Comparison of ENCODE assay signal across 1 cellular context in genomic region chr11:61797263-61797944, GRCh38.
TF ChIP-seq lines count a peak whose summit lies in the region.

No MANE protein-coding gene starts in this region.

TF ChIP-seq in GM12878, 131 proteins besides CTCF, POLR2A, EP300 and RAD21:
- TF ChIP-seq KAT2A (conservative IDR thresholded peaks at IDR 0.05; ENCODE audit: control insufficient read depth, low read depth, low read length), result no peak
- peak; percentile 46 for TF ChIP-seq SKIL (IDR thresholded peaks at IDR 0.05; ENCODE audit: low read depth, poor library complexity, severe bottlenecking)
- no peak for TF ChIP-seq MEF2B (IDR thresholded peaks at IDR 0.05; ENCODE audit: partially characterized antibody, poor library complexity, severe bottlenecking)
- TF ChIP-seq SMC3 (IDR thresholded peaks at IDR 0.05; ENCODE audit: borderline replicate concordance, low read length), result peak; percentile 90
- TF ChIP-seq GATAD2B (conservative IDR thresholded peaks at IDR 0.05; ENCODE audit: low read depth), result no peak
- TF ChIP-seq, protein P1, sequence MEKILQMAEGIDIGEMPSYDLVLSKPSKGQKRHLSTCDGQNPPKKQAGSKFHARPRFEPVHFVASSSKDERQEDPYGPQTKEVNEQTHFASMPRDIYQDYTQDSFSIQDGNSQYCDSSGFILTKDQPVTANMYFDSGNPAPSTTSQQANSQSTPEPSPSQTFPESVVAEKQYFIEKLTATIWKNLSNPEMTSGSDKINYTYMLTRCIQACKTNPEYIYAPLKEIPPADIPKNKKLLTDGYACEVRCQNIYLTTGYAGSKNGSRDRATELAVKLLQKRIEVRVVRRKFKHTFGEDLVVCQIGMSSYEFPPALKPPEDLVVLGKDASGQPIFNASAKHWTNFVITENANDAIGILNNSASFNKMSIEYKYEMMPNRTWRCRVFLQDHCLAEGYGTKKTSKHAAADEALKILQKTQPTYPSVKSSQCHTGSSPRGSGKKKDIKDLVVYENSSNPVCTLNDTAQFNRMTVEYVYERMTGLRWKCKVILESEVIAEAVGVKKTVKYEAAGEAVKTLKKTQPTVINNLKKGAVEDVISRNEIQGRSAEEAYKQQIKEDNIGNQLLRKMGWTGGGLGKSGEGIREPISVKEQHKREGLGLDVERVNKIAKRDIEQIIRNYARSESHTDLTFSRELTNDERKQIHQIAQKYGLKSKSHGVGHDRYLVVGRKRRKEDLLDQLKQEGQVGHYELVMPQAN (conservative IDR thresholded peaks at IDR 0.05), result no peak
- TF ChIP-seq RUNX3 (IDR thresholded peaks at IDR 0.05; ENCODE audit: low read length), result peak; percentile 38; the same call in 1 of the 2 replicates
- TF ChIP-seq EED (IDR thresholded peaks at IDR 0.05; ENCODE audit: low read depth), result no peak
- TF ChIP-seq FOXM1 (IDR thresholded peaks at IDR 0.05; ENCODE audit: low read depth, low read length), result peak; percentile 37; the same call in 1 of the 2 replicates
- TF ChIP-seq ESRRA (IDR thresholded peaks at IDR 0.05; ENCODE audit: low read length), result no peak
- TF ChIP-seq YY1 (IDR thresholded peaks at IDR 0.05; ENCODE audit: low read depth, low read length), result peak; percentile 92
